13 cellular contexts compared by ENCODE assay signal in the genomic region with DNA sequence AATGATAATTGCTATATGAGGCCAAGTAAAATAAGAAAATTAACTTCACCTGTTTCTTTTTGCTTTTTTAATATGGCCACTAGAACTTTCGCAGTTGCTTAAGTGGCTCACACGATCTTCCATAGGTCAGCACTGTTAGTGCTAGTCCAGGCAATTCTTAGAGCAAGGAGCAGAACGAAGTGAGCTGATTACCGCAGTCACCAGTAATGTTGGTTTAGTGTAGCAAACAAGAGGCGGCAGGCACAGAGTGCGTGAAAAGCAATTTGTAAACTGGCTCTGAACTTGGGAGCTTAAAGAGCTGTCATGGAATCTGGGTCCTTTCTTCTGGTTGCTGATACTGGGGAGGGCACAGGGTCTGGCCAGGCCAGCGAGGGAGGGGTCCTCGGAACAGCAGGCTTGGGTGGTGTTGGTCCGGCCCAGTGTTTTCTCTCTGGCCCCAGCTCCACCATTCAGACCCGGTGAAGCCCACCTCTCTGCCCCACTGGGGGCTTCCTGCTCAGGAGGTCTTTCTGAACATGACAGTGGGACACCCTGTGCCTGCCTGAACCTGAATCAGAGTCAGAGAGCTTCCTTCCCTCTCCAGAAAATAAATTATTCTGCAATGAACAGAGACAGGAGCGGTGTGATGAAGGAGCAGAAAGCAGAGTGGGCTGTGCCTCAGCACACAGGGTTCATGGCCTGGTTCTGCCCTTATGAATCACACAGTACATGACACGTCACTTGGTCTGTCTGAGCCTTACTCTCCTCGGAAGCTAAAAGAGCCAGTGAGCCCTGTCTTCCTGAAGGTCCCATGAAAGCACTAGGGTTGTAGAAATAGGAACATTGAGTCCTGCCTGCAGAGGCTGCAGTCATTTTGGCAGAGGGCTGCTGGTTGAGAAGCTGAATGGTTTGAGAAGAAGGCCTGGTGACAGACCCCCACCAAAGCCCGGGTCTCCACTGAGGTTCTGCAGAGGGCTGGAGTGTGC. TPM values are rescaled to one million over a fixed set of nuclear protein-coding genes. Genes with fewer than 3 reads are reported as not detected.
DNase-seq lines count a peak whose midpoint lies in the region; ATAC-seq and TF ChIP-seq lines count a peak whose summit lies in the region.
"Had no signal": no experiment of that assay in that cellular context is flagged by ENCODE, and none has a peak within 500 bp of the region (broad histone marks: within the 10 kb centered on the region; RNA-seq: fewer than 3 reads in every experiment).

No MANE protein-coding gene starts in this region.

- TF ChIP-seq POLR2A in prostate gland (IDR thresholded peaks at IDR 0.05), result peak; percentile 19

- peaks cover 3 to 38% of the 10 kb centered on the region in 2 donors for H3K36me3 ChIP-seq in prostate gland

- DNase-seq in AG10803 (ENCODE audit: low read depth), result peak; percentile 54
- peak; percentile 72 for DNase-seq in RWPE1 (ENCODE audit: low spot score)
- peak; percentile 68 for DNase-seq in fibroblast of pulmonary artery (ENCODE audit: low read depth)
- no peak for DNase-seq in prostate gland (ENCODE audit: low spot score)
- no peak for DNase-seq in CD4-positive, alpha-beta T cell
- DNase-seq in HT-29 (ENCODE audit: low spot score), result no peak
- no peak for DNase-seq in H4 (ENCODE audit: low spot score)
- DNase-seq in NCI-H446 (lab: John Stamatoyannopoulos, UW), result no peak
- DNase-seq: activated CD4-positive, alpha-beta T cell treated with anti-CD3 and anti-CD28 coated beads, Interleukin-2, amount 10 ng/mL, durations not matched to agents 24 days and 14 days; body of pancreas; heart left ventricle; SHP77 had no signal

- intact Hi-C loops in prostate gland (cut with DNase I), result no loop called here
- intact Hi-C loops in CD4-positive, alpha-beta T cell (cut with DNase I, micrococcal nuclease), result no loop called here

- H3K9me3 Mint-ChIP-seq in CD4-positive, alpha-beta T cell, result no peaks in the 10 kb centered on the region

- H3K4me3 Mint-ChIP-seq in CD4-positive, alpha-beta T cell, result no peak overlapping the region
- H3K4me3 Mint-ChIP-seq: activated CD4-positive, alpha-beta T cell treated with anti-CD3 and anti-CD28 coated beads, Interleukin-2, amount 10 ng/mL, durations not matched to agents 24 days and 14 days had no signal

- CTCF ChIA-PET in RWPE1 (lab: Yijun Ruan, JAX), result interaction anchor here (1.5 kb wide), 1 partner anchor 308 kb away, joined by 3 read pairs; no protein-coding TSS in a partner anchor
- CTCF ChIA-PET in CD4-positive, alpha-beta T cell (lab: Charles Lee), result interaction anchor here (1.1 kb wide), 1 partner anchor 83 kb away, joined by 3 read pairs; no protein-coding TSS in a partner anchor

- H3K27ac ChIP-seq in RWPE1, result peak overlapping the region; percentile 77
- H3K27ac ChIP-seq in prostate gland, result peak overlapping the region in 1 of 2 donors; percentile 26
- H3K27ac ChIP-seq in CD4-positive, alpha-beta T cell (ENCODE audit: low read depth, low read length), result no peak overlapping the region
- H3K27ac ChIP-seq: body of pancreas, C4-2B had no signal

- H3K36me3 Mint-ChIP-seq in CD4-positive, alpha-beta T cell (ENCODE audit: low read depth), result peaks cover 97% of the 10 kb centered on the region

- H3K4me1 Mint-ChIP-seq in CD4-positive, alpha-beta T cell (ENCODE audit: low read depth), result no peaks in the 10 kb centered on the region

- no peak for ATAC-seq in CD4-positive, alpha-beta T cell (ENCODE audit: poor library complexity)
- ATAC-seq: body of pancreas had no signal

- TF ChIP-seq CTCF in AG10803 (conservative IDR thresholded peaks at IDR 0.05; ENCODE audit: low read length) (no peak), RWPE1 (conservative IDR thresholded peaks at IDR 0.05; ENCODE audit: low read depth) (no peak), fibroblast of pulmonary artery (IDR thresholded peaks at IDR 0.05; ENCODE audit: low read length, missing control alignments) (no peak), prostate gland (IDR thresholded peaks at IDR 0.05) (no peak)
- TF ChIP-seq CTCF in CD4-positive, alpha-beta T cell (IDR thresholded peaks at IDR 0.05), result no peak

- H3K27ac Mint-ChIP-seq in CD4-positive, alpha-beta T cell, result no peak overlapping the region
- H3K27ac Mint-ChIP-seq: activated CD4-positive, alpha-beta T cell treated with anti-CD3 and anti-CD28 coated beads, Interleukin-2, amount 10 ng/mL, durations not matched to agents 24 days and 14 days had no signal

- H3K27me3 Mint-ChIP-seq in CD4-positive, alpha-beta T cell, result no peaks in the 10 kb centered on the region
- H3K27me3 Mint-ChIP-seq: activated CD4-positive, alpha-beta T cell treated with anti-CD3 and anti-CD28 coated beads, Interleukin-2, amount 10 ng/mL, durations not matched to agents 24 days and 14 days had no signal

- no peaks in the 10 kb centered on the region for H3K9me3 ChIP-seq in prostate gland
- no peaks in the 10 kb centered on the region for H3K9me3 ChIP-seq in CD4-positive, alpha-beta T cell (ENCODE audit: control insufficient read depth, low read length)
- H3K9me3 ChIP-seq: body of pancreas, heart left ventricle had no signal

- no peak overlapping the region for H3K4me3 ChIP-seq in AG10803 (ENCODE audit: low read length)
- no peak overlapping the region for H3K4me3 ChIP-seq in fibroblast of pulmonary artery (replicated peaks; ENCODE audit: low read depth, low read length)
- H3K4me3 ChIP-seq in prostate gland, result no peak overlapping the region
- H3K4me3 ChIP-seq: body of pancreas, heart left ventricle had no signal

- 83% methylated on average over 14 of the region's 14 CpGs for WGBS in prostate gland

- POLR2A ChIA-PET in RWPE1 (lab: Yijun Ruan, JAX; ENCODE audit: low non-redundant PET), result interaction anchor here (1.0 kb wide), 1 partner anchor 12 kb away, joined by 3 read pairs; a partner anchor contains a TSS
- POLR2A ChIA-PET in CD4-positive, alpha-beta T cell (lab: Charles Lee), result no interaction called here

- no peaks in the 10 kb centered on the region for H3K4me1 ChIP-seq in prostate gland (replicated peaks)
- H3K4me1 ChIP-seq: body of pancreas had no signal

- no peaks in the 10 kb centered on the region for H3K27me3 ChIP-seq in prostate gland (replicated peaks; ENCODE audit: insufficient read depth)
- H3K27me3 ChIP-seq in CD4-positive, alpha-beta T cell (ENCODE audit: control insufficient read depth, insufficient read depth, low read length), result no peaks in the 10 kb centered on the region
- H3K27me3 ChIP-seq: body of pancreas, heart left ventricle had no signal

RNA-seq across cellular contexts. Expression of a gene that starts 11.9 kb away (rescaled TPM):
- 10 to 100 TPM; 53.3 to 80.2 TPM for total RNA-seq in prostate gland
- 10 to 100 TPM; 11.4 to 13.9 TPM for total RNA-seq in CD4-positive, alpha-beta T cell
- total RNA-seq in HT-29 (2014; rRNA removed; shearing (Covaris generic)), result 171 and 172 TPM in 2 replicates
- 31.3 and 36.1 TPM in 2 replicates for total RNA-seq in H4 (2014; rRNA removed; shearing (Covaris generic))

Comparison
In these comparisons a context has a peak if more than half of its experiments do, and no peak if none do; other contexts are left out.
1. DNase-seq: peak in AG10803 (single experiment), RWPE1 (single experiment) and fibroblast of pulmonary artery (single experiment); none in prostate gland (single experiment), CD4-positive, alpha-beta T cell (0 of 10), HT-29 (single experiment), H4 (single experiment) and NCI-H446 (0 of 2).